In genomic region chr19:11094520-11094894, GRCh38 we compare ENCODE assay signal across 7 cellular contexts. TPM values are rescaled to one million over a fixed set of nuclear protein-coding genes. Genes with fewer than 3 reads are reported as not detected.
DNase-seq lines count a peak whose midpoint lies in the region; ATAC-seq and TF ChIP-seq lines count a peak whose summit lies in the region.

No MANE protein-coding gene starts in this region.

- peaks cover 54% of the 10 kb centered on the region for H3K4me1 Mint-ChIP-seq in activated T-helper 1 cell treated with anti-CD3 and anti-CD28 coated beads, Interleukin-12 subunit alpha, Interleukin-12 subunit beta, Interleukin-2, Interleukin-4 antibody, amounts not matched to agents 30 ng/mL and 10 ng/mL and 1 ng/mL, durations not matched to agents 14 hours and 24 hours and 36 hours (ENCODE audit: low read depth)
- peaks cover 12% of the 10 kb centered on the region for H3K4me1 Mint-ChIP-seq in glutamatergic neuron (ENCODE audit: low read depth, unreplicated experiment)
- H3K4me1 Mint-ChIP-seq in stimulated activated effector memory CD8-positive, alpha-beta T cell treated with anti-CD3 and anti-CD28 coated beads, Interleukin-12 subunit alpha, Interleukin-12 subunit beta, amount 100 ng/mL, for 72 hours = peaks cover 40% of the 10 kb centered on the region

- ATAC-seq in stimulated activated effector memory CD8-positive, alpha-beta T cell treated with anti-CD3 and anti-CD28 coated beads, Interleukin-12 subunit alpha, Interleukin-12 subunit beta, amount 100 ng/mL, for 72 hours = no peak
- no peak for ATAC-seq in HG02884 (IDR thresholded peaks at IDR 0.05; ENCODE audit: unreplicated experiment)
- ATAC-seq in activated CD4-positive, CD25-positive, alpha-beta regulatory T cell treated with anti-CD3 and anti-CD28 coated beads, Interleukin-2, amount 50 U/mL, for 24 hours = no peak

- no peak for DNase-seq in HFF-Myc (ENCODE audit: extremely low read depth, low read depth)
- no peak for DNase-seq in activated T-helper 1 cell treated with anti-CD3 and anti-CD28 coated beads, Interleukin-12 subunit alpha, Interleukin-12 subunit beta, Interleukin-2, Interleukin-4 antibody, amounts not matched to agents 30 ng/mL and 10 ng/mL and 1 ng/mL, durations not matched to agents 14 hours and 24 hours and 36 hours (ENCODE audit: low spot score)
- DNase-seq in glutamatergic neuron = no peak
- DNase-seq in stimulated activated effector memory CD8-positive, alpha-beta T cell treated with anti-CD3 and anti-CD28 coated beads, Interleukin-12 subunit alpha, Interleukin-12 subunit beta, amount 100 ng/mL, for 72 hours (ENCODE audit: low spot score in 2 of 2) = peak in 1 of 2 donors; percentile 55
- DNase-seq in NCI-H345 (lab: John Stamatoyannopoulos, UW) = no peak

- TF ChIP-seq CTCF in HFF-Myc (IDR thresholded peaks at IDR 0.05; ENCODE audit: low read depth, low read length, missing control alignments) (no peak), glutamatergic neuron (IDR thresholded peaks at IDR 0.05; ENCODE audit: partially characterized antibody, unreplicated experiment) (no peak)

- peaks cover 4% of the 10 kb centered on the region for H3K9me3 Mint-ChIP-seq in activated T-helper 1 cell treated with anti-CD3 and anti-CD28 coated beads, Interleukin-12 subunit alpha, Interleukin-12 subunit beta, Interleukin-2, Interleukin-4 antibody, amounts not matched to agents 30 ng/mL and 10 ng/mL and 1 ng/mL, durations not matched to agents 14 hours and 24 hours and 36 hours
- peaks cover 3% of the 10 kb centered on the region for H3K9me3 Mint-ChIP-seq in glutamatergic neuron (ENCODE audit: unreplicated experiment)
- H3K9me3 Mint-ChIP-seq in stimulated activated effector memory CD8-positive, alpha-beta T cell treated with anti-CD3 and anti-CD28 coated beads, Interleukin-12 subunit alpha, Interleukin-12 subunit beta, amount 100 ng/mL, for 72 hours = no peaks in the 10 kb centered on the region

- no peaks in the 10 kb centered on the region for H3K27me3 Mint-ChIP-seq in activated T-helper 1 cell treated with anti-CD3 and anti-CD28 coated beads, Interleukin-12 subunit alpha, Interleukin-12 subunit beta, Interleukin-2, Interleukin-4 antibody, amounts not matched to agents 30 ng/mL and 10 ng/mL and 1 ng/mL, durations not matched to agents 14 hours and 24 hours and 36 hours (ENCODE audit: insufficient read depth)
- peaks cover 3% of the 10 kb centered on the region for H3K27me3 Mint-ChIP-seq in glutamatergic neuron (ENCODE audit: unreplicated experiment)

- peaks cover 46% of the 10 kb centered on the region for H3K36me3 Mint-ChIP-seq in activated T-helper 1 cell treated with anti-CD3 and anti-CD28 coated beads, Interleukin-12 subunit alpha, Interleukin-12 subunit beta, Interleukin-2, Interleukin-4 antibody, amounts not matched to agents 30 ng/mL and 10 ng/mL and 1 ng/mL, durations not matched to agents 14 hours and 24 hours and 36 hours (ENCODE audit: low read depth)
- H3K36me3 Mint-ChIP-seq in glutamatergic neuron (ENCODE audit: unreplicated experiment) = no peaks in the 10 kb centered on the region
- peaks cover 96% of the 10 kb centered on the region for H3K36me3 Mint-ChIP-seq in stimulated activated effector memory CD8-positive, alpha-beta T cell treated with anti-CD3 and anti-CD28 coated beads, Interleukin-12 subunit alpha, Interleukin-12 subunit beta, amount 100 ng/mL, for 72 hours

- intact Hi-C loops in activated T-helper 1 cell treated with anti-CD3 and anti-CD28 coated beads, Interleukin-12 subunit alpha, Interleukin-12 subunit beta, Interleukin-2, Interleukin-4 antibody, amounts not matched to agents 30 ng/mL and 10 ng/mL and 1 ng/mL, durations not matched to agents 14 hours and 24 hours and 36 hours (cut with micrococcal nuclease) = loop anchor here (5.0 to 10.0 kb wide), 5 partner anchors 380 to 1640 kb away; partner anchors contain the start of genes ANGPTL6, CDC37, DNM2 and GET3

- peak overlapping the region; percentile 81 for H3K4me3 Mint-ChIP-seq in activated T-helper 1 cell treated with anti-CD3 and anti-CD28 coated beads, Interleukin-12 subunit alpha, Interleukin-12 subunit beta, Interleukin-2, Interleukin-4 antibody, amounts not matched to agents 30 ng/mL and 10 ng/mL and 1 ng/mL, durations not matched to agents 14 hours and 24 hours and 36 hours
- peak overlapping the region; percentile 15 for H3K4me3 Mint-ChIP-seq in glutamatergic neuron (ENCODE audit: unreplicated experiment)
- peak overlapping the region; percentile 95 for H3K4me3 Mint-ChIP-seq in stimulated activated effector memory CD8-positive, alpha-beta T cell treated with anti-CD3 and anti-CD28 coated beads, Interleukin-12 subunit alpha, Interleukin-12 subunit beta, amount 100 ng/mL, for 72 hours

- H3K4me3 ChIP-seq in HFF-Myc (replicated peaks; ENCODE audit: low read depth, low read length) = peak overlapping the region; percentile 9

- peak overlapping the region; percentile 97 for H3K27ac Mint-ChIP-seq in activated T-helper 1 cell treated with anti-CD3 and anti-CD28 coated beads, Interleukin-12 subunit alpha, Interleukin-12 subunit beta, Interleukin-2, Interleukin-4 antibody, amounts not matched to agents 30 ng/mL and 10 ng/mL and 1 ng/mL, durations not matched to agents 14 hours and 24 hours and 36 hours
- no peak overlapping the region for H3K27ac Mint-ChIP-seq in glutamatergic neuron (ENCODE audit: unreplicated experiment)
- peak overlapping the region; percentile 70 for H3K27ac Mint-ChIP-seq in stimulated activated effector memory CD8-positive, alpha-beta T cell treated with anti-CD3 and anti-CD28 coated beads, Interleukin-12 subunit alpha, Interleukin-12 subunit beta, amount 100 ng/mL, for 72 hours

RNA-seq across cellular contexts. Expression of gene LDLR, which starts 5.2 kb away (rescaled TPM):
- 115 and 117 TPM in 2 replicates for total RNA-seq in activated T-helper 1 cell treated with anti-CD3 and anti-CD28 coated beads, Interleukin-12 subunit alpha, Interleukin-12 subunit beta, Interleukin-2, Interleukin-4 antibody, amounts not matched to agents 30 ng/mL and 10 ng/mL and 1 ng/mL, durations not matched to agents 14 hours and 24 hours and 36 hours
- 147 TPM for total RNA-seq in glutamatergic neuron (ENCODE audit: unreplicated experiment)

Comparison
In these comparisons a context has a peak if more than half of its experiments do, and no peak if none do; other contexts are left out.
1. H3K4me3 Mint-ChIP-seq: peak in every context shown above with its lines; median percentile 95 in stimulated activated effector memory CD8-positive, alpha-beta T cell treated with anti-CD3 and anti-CD28 coated beads, Interleukin-12 subunit alpha, Interleukin-12 subunit beta, amount 100 ng/mL, for 72 hours; 81 in activated T-helper 1 cell treated with anti-CD3 and anti-CD28 coated beads, Interleukin-12 subunit alpha, Interleukin-12 subunit beta, Interleukin-2, Interleukin-4 antibody, amounts not matched to agents 30 ng/mL and 10 ng/mL and 1 ng/mL, durations not matched to agents 14 hours and 24 hours and 36 hours; 15 in glutamatergic neuron.